Comparison of ENCODE assay signal across 1 cellular context in the genomic region with DNA sequence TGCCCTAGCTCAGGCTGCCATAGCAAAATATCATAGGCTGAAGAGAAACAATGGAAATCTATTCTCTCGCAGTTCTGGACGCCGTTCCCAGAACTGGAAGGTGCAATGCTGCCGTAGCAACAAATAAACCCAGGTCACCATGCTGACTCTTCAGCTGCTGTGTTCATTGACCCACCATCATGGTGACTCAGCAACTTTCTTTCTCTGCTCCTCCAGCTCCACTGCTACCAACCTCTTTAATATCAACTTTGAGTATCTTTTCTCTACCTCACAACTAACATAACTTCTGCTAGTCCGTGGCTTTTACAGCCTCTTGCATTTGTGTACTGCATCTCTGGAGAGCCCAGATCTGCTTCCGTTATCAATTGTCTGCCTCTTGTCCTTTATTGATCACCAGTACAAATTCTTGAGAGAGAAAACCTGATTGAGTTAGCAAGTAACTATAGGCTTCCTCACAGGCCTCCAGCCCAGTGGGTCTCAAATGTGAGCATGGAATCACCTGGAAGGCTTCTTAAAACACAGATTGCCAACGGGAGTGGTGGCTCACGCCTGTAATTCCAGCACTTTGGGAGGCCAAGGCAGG.
TF ChIP-seq lines count a peak whose summit lies in the region.

No MANE protein-coding gene starts in this region.

TF ChIP-seq in HepG2, 621 proteins besides CTCF, POLR2A, EP300 and RAD21 (continued from another document):
- TF ChIP-seq, protein P1, sequence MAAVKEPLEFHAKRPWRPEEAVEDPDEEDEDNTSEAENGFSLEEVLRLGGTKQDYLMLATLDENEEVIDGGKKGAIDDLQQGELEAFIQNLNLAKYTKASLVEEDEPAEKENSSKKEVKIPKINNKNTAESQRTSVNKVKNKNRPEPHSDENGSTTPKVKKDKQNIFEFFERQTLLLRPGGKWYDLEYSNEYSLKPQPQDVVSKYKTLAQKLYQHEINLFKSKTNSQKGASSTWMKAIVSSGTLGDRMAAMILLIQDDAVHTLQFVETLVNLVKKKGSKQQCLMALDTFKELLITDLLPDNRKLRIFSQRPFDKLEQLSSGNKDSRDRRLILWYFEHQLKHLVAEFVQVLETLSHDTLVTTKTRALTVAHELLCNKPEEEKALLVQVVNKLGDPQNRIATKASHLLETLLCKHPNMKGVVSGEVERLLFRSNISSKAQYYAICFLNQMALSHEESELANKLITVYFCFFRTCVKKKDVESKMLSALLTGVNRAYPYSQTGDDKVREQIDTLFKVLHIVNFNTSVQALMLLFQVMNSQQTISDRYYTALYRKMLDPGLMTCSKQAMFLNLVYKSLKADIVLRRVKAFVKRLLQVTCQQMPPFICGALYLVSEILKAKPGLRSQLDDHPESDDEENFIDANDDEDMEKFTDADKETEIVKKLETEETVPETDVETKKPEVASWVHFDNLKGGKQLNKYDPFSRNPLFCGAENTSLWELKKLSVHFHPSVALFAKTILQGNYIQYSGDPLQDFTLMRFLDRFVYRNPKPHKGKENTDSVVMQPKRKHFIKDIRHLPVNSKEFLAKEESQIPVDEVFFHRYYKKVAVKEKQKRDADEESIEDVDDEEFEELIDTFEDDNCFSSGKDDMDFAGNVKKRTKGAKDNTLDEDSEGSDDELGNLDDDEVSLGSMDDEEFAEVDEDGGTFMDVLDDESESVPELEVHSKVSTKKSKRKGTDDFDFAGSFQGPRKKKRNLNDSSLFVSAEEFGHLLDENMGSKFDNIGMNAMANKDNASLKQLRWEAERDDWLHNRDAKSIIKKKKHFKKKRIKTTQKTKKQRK (IDR thresholded peaks at IDR 0.05; ENCODE audit: low read length): no peak
- TF ChIP-seq MED13 (CRISPR knock-in tag; IDR thresholded peaks at IDR 0.05): no peak
